In genomic region chr4:1958276-1959103, GRCh38 we compare ENCODE assay signal across 24 cellular contexts. TPM values are rescaled to one million over a fixed set of nuclear protein-coding genes. Genes with fewer than 3 reads are reported as not detected.
DNase-seq lines count a peak whose midpoint lies in the region; TF ChIP-seq lines count a peak whose summit lies in the region.
"Had no signal": no experiment of that assay in that cellular context is flagged by ENCODE, and none has a peak within 500 bp of the region (broad histone marks: within the 10 kb centered on the region; RNA-seq: fewer than 3 reads in every experiment).

No MANE protein-coding gene starts in this region.

- TF ChIP-seq POLR2A in vagina (IDR thresholded peaks at IDR 0.05) = no peak

- H3K36me3 Mint-ChIP-seq in brain = peaks cover 84% of the 10 kb centered on the region
- peaks cover 85% of the 10 kb centered on the region for H3K36me3 Mint-ChIP-seq in nephron progenitor cell (ENCODE audit: low read depth)
- H3K36me3 Mint-ChIP-seq in Caco-2 (ENCODE audit: insufficient read depth, unreplicated experiment) = peaks cover 84% of the 10 kb centered on the region
- H3K36me3 Mint-ChIP-seq: natural killer cell had no signal

- H3K27ac Mint-ChIP-seq in brain (peak overlapping the region; percentile 41 to 71 (median 61)), nephron progenitor cell (peak overlapping the region; percentile 60), Caco-2 (ENCODE audit: unreplicated experiment) (no peak overlapping the region)
- H3K27ac Mint-ChIP-seq: activated CD4-positive, alpha-beta memory T cell treated with anti-CD3 and anti-CD28 coated beads for 36 hours; activated naive CD8-positive, alpha-beta T cell; natural killer cell; T-helper 2 cell treated with Interferon-gamma antibody and Interleukin-4, amounts not matched to agents 5 μg/mL and 100 μg/mL, for 36 hours had no signal

- in situ Hi-C loops in G401 (cut with HindIII; ENCODE audit: low sequenced_read_pairs) (no loop called here), brain microvascular endothelial cell (cut with HindIII; ENCODE audit: low pct_ligation_motif_present, low sequenced_read_pairs) (no loop called here)

- H3K27me3 ChIP-seq in vagina (no peaks in the 10 kb centered on the region), Caco-2 (replicated peaks; ENCODE audit: control insufficient read depth, insufficient read depth, low read length) (no peaks in the 10 kb centered on the region), brain microvascular endothelial cell (replicated peaks) (no peaks in the 10 kb centered on the region)
- H3K27me3 ChIP-seq: ascending aorta, suprapubic skin had no signal

- H3K4me3 ChIP-seq in vagina (no peak overlapping the region), Caco-2 (ENCODE audit: low read depth, low read length) (no peak overlapping the region), brain microvascular endothelial cell (ENCODE audit: low read depth, low read length) (no peak overlapping the region)
- H3K4me3 ChIP-seq: ascending aorta, K562, mucosa of descending colon, suprapubic skin had no signal

- H3K9me3 Mint-ChIP-seq in brain (no peaks in the 10 kb centered on the region), nephron progenitor cell (no peaks in the 10 kb centered on the region), Caco-2 (ENCODE audit: unreplicated experiment) (no peaks in the 10 kb centered on the region)
- H3K9me3 Mint-ChIP-seq: activated CD4-positive, alpha-beta memory T cell treated with anti-CD3 and anti-CD28 coated beads for 36 hours; CD14-positive monocyte; natural killer cell; T-helper 2 cell treated with Interferon-gamma antibody and Interleukin-4, amounts not matched to agents 5 μg/mL and 100 μg/mL, for 36 hours had no signal

- no peaks in the 10 kb centered on the region for H3K27me3 Mint-ChIP-seq in brain
- H3K27me3 Mint-ChIP-seq in nephron progenitor cell (ENCODE audit: low read depth, poor library complexity) = no peaks in the 10 kb centered on the region
- H3K27me3 Mint-ChIP-seq in Caco-2 (ENCODE audit: insufficient read depth, unreplicated experiment) = no peaks in the 10 kb centered on the region
- H3K27me3 Mint-ChIP-seq: activated CD4-positive, alpha-beta memory T cell treated with anti-CD3 and anti-CD28 coated beads for 36 hours; activated naive CD8-positive, alpha-beta T cell had no signal

- intact Hi-C loops in vagina (cut with DNase I) (no loop called here), Caco-2 (cut with micrococcal nuclease; ENCODE audit: unreplicated experiment) (no loop called here)

- H3K4me1 Mint-ChIP-seq in brain (no peaks in the 10 kb centered on the region), nephron progenitor cell (peaks cover 6% of the 10 kb centered on the region), Caco-2 (ENCODE audit: low read depth, unreplicated experiment) (peaks cover 14% of the 10 kb centered on the region)
- H3K4me1 Mint-ChIP-seq: CD14-positive monocyte, natural killer cell had no signal

- BruUV-seq in Caco-2 (replicated peaks; lab: Mats Ljungman, UMichigan) = no TSS peak

- CTCF ChIA-PET in Caco-2 (lab: Charles Lee) = no interaction called here

- no peaks in the 10 kb centered on the region for H3K4me1 ChIP-seq in vagina
- H3K4me1 ChIP-seq in Caco-2 = no peaks in the 10 kb centered on the region
- H3K4me1 ChIP-seq: ascending aorta, suprapubic skin had no signal

- no peak overlapping the region for H3K4me3 Mint-ChIP-seq in brain
- H3K4me3 Mint-ChIP-seq in nephron progenitor cell = no peak overlapping the region
- no peak overlapping the region for H3K4me3 Mint-ChIP-seq in Caco-2 (ENCODE audit: unreplicated experiment)
- H3K4me3 Mint-ChIP-seq: activated CD4-positive, alpha-beta memory T cell treated with anti-CD3 and anti-CD28 coated beads for 36 hours; activated naive CD8-positive, alpha-beta T cell; CD14-positive monocyte; natural killer cell; T-helper 2 cell treated with Interferon-gamma antibody and Interleukin-4, amounts not matched to agents 5 μg/mL and 100 μg/mL, for 36 hours had no signal

- POLR2A ChIA-PET in Caco-2 (lab: Charles Lee) = no interaction called here

- H3K36me3 ChIP-seq in vagina = peaks cover 0 to 28% of the 10 kb centered on the region in 2 donors
- H3K36me3 ChIP-seq in Caco-2 (ENCODE audit: control insufficient read depth, insufficient read depth, low read length) = peaks cover 2% of the 10 kb centered on the region; the same call in 1 of the 2 replicates
- peaks cover 14% of the 10 kb centered on the region for H3K36me3 ChIP-seq in brain microvascular endothelial cell (replicated peaks)

- H3K27ac ChIP-seq in vagina = no peak overlapping the region
- no peak overlapping the region for H3K27ac ChIP-seq in brain microvascular endothelial cell
- H3K27ac ChIP-seq: ascending aorta, suprapubic skin had no signal

- TF ChIP-seq CTCF in brain (conservative IDR thresholded peaks at IDR 0.05) = no peak
- no peak for TF ChIP-seq CTCF in nephron progenitor cell (IDR thresholded peaks at IDR 0.05)
- no peak for TF ChIP-seq CTCF in vagina (IDR thresholded peaks at IDR 0.05)
- TF ChIP-seq CTCF in Caco-2 (IDR thresholded peaks at IDR 0.05; ENCODE audit: insufficient read depth in 1 of 2, low read depth in 1 of 2, low read length in 1 of 2, severe bottlenecking in 1 of 2, unreplicated experiment in 1 of 2) = no peak
- no peak for TF ChIP-seq CTCF in brain microvascular endothelial cell (IDR thresholded peaks at IDR 0.05; ENCODE audit: low read depth, low read length, missing control alignments)

- no peaks in the 10 kb centered on the region for H3K9me3 ChIP-seq in vagina
- H3K9me3 ChIP-seq in Caco-2 = no peaks in the 10 kb centered on the region
- H3K9me3 ChIP-seq: ascending aorta, mucosa of descending colon, suprapubic skin had no signal

- DNase-seq in NCI-H345 (lab: John Stamatoyannopoulos, UW) (peak; percentile 15), NCI-H345 treated with DMSO at 0.1 percent for 48 hours (lab: John Stamatoyannopoulos, UW; ENCODE audit: unreplicated experiment) (no peak), G401 (ENCODE audit: low spot score) (peak; percentile 68), nephron progenitor cell (no peak), vagina (ENCODE audit: extremely low spot score in 2 of 2) (no peak), Caco-2 (no peak), brain microvascular endothelial cell (no peak)
- DNase-seq: activated CD4-positive, alpha-beta memory T cell treated with anti-CD3 and anti-CD28 coated beads for 36 hours; activated CD4-positive, alpha-beta T cell treated with anti-CD3 and anti-CD28 coated beads for 1 hour; GOT3; mucosa of descending colon; natural killer cell; NCI-H1930; NCI-H748 treated with DMSO at 0.1 percent for 48 hours; SHP77 treated with DMSO at 0.1 percent for 48 hours; small intestine; stimulated activated naive CD4-positive, alpha-beta T cell had no signal

RNA-seq across cellular contexts. Expression of gene NELFA, which starts 50.3 kb away (rescaled TPM):
- 32.5 and 38.1 TPM in 2 replicates for total RNA-seq in G401 (2014; rRNA removed; shearing (Covaris generic))
- 57.1 TPM for polyA plus RNA-seq in brain (ENCODE audit: insufficient read depth, low read depth, low replicate concordance)
- total RNA-seq in vagina (19.6 TPM), Caco-2 (2022) (47.7 and 53.0 TPM in 2 replicates)

Comparison
In these comparisons a context has a peak if more than half of its experiments do, and no peak if none do; other contexts are left out.
1. DNase-seq: peak in NCI-H345 (single experiment) and G401 (single experiment); none in NCI-H345 treated with DMSO at 0.1 percent for 48 hours (single experiment), nephron progenitor cell (single experiment), vagina (0 of 2), Caco-2 (0 of 2) and brain microvascular endothelial cell (single experiment).